Comparison of ENCODE assay signal across 27 cellular contexts in genomic region chr6:81831274-81831673, GRCh38.
DNase-seq lines count a peak whose midpoint lies in the region; ATAC-seq and TF ChIP-seq lines count a peak whose summit lies in the region.
"Had no signal": no experiment of that assay in that cellular context is flagged by ENCODE, and none has a peak within 500 bp of the region (broad histone marks: within the 10 kb centered on the region; RNA-seq: fewer than 3 reads in every experiment).

No MANE protein-coding gene starts in this region.

- H3K4me1 Mint-ChIP-seq in GM23338 = no peaks in the 10 kb centered on the region
- H3K4me1 Mint-ChIP-seq: CD4-positive, CD25-positive, alpha-beta regulatory T cell; H9 had no signal

- no peaks in the 10 kb centered on the region for H3K36me3 ChIP-seq in endocrine pancreas (ENCODE audit: control insufficient read depth, insufficient read depth, low read length)
- H3K36me3 ChIP-seq in mucosa of descending colon (ENCODE audit: low read depth) = no peaks in the 10 kb centered on the region
- H3K36me3 ChIP-seq in GM23338 (ENCODE audit: insufficient read depth) = no peaks in the 10 kb centered on the region
- H3K36me3 ChIP-seq: BE2C, MG63, Peyer's patch, SJSA1 had no signal

- no peaks in the 10 kb centered on the region for H3K27me3 Mint-ChIP-seq in GM23338 (ENCODE audit: insufficient read depth, low read depth, poor library complexity)
- H3K27me3 Mint-ChIP-seq: CD4-positive, CD25-positive, alpha-beta regulatory T cell had no signal

- no peak for TF ChIP-seq CTCF in mucosa of descending colon (IDR thresholded peaks at IDR 0.05)
- no peak for TF ChIP-seq CTCF in GM20000 (IDR thresholded peaks at IDR 0.05; ENCODE audit: extremely low read depth, missing control alignments)
- TF ChIP-seq CTCF in GM23338 (conservative IDR thresholded peaks at IDR 0.05; ENCODE audit: low read depth in 2 of 2) = no peak

- no peak overlapping the region for H3K4me2 ChIP-seq in GM23338

- no peak overlapping the region for H2AFZ ChIP-seq in GM23338

- H3F3A ChIP-seq in GM23338 (replicated peaks; ENCODE audit: low read depth) = no peaks in the 10 kb centered on the region

- H3K4me1 ChIP-seq in endocrine pancreas (ENCODE audit: control insufficient read depth, insufficient read depth, low read length) (peaks cover 29% of the 10 kb centered on the region), mucosa of descending colon (ENCODE audit: low read depth) (peaks cover 19% of the 10 kb centered on the region), GM23338 (ENCODE audit: insufficient read depth) (no peaks in the 10 kb centered on the region)
- H3K4me1 ChIP-seq: BE2C, Peyer's patch had no signal

- H3K27ac ChIP-seq in GM23338 (ENCODE audit: low read depth) = no peak overlapping the region
- H3K27ac ChIP-seq: SJSA1 had no signal

- H3K79me2 ChIP-seq in GM23338 (replicated peaks; ENCODE audit: insufficient read depth) = no peaks in the 10 kb centered on the region

- H3K9ac ChIP-seq in endocrine pancreas (ENCODE audit: control insufficient read depth, insufficient read depth, low read length) = no peak overlapping the region

- H3K4me3 ChIP-seq in endocrine pancreas (ENCODE audit: control insufficient read depth, insufficient read depth, low read length) (peak overlapping the region; percentile 73), mucosa of descending colon (no peak overlapping the region), GM23338 (no peak overlapping the region)
- H3K4me3 ChIP-seq: GM12878, MG63, Peyer's patch, SJSA1 had no signal

- intact Hi-C loops in mucosa of descending colon (cut with DNase I, micrococcal nuclease) = loop anchor here in 1 of 2 donors (10.0 kb wide), 1 partner anchor 46 kb away; no protein-coding TSS in a partner anchor

- H3K36me3 Mint-ChIP-seq in GM23338 (ENCODE audit: low read depth) = no peaks in the 10 kb centered on the region
- H3K36me3 Mint-ChIP-seq: CD4-positive, CD25-positive, alpha-beta regulatory T cell had no signal

- peak; percentile 39 for ATAC-seq in mucosa of descending colon
- no peak for ATAC-seq in GM23338
- ATAC-seq: GM12878 had no signal

- no peak overlapping the region for H3K4me3 Mint-ChIP-seq in GM23338
- H3K4me3 Mint-ChIP-seq: CD4-positive, CD25-positive, alpha-beta regulatory T cell; H9 had no signal

- H3K27me3 ChIP-seq in endocrine pancreas (ENCODE audit: control insufficient read depth, insufficient read depth, low read length) (no peaks in the 10 kb centered on the region), GM23338 (ENCODE audit: insufficient read depth) (no peaks in the 10 kb centered on the region)
- H3K27me3 ChIP-seq: BE2C, MG63, Peyer's patch, SJSA1 had no signal

- DNase-seq in DMS53 (lab: John Stamatoyannopoulos, UW) (peak; percentile 51), DMS53 treated with DMSO at 0.1 percent for 48 hours (lab: John Stamatoyannopoulos, UW; ENCODE audit: unreplicated experiment) (no peak), mucosa of descending colon (peak in 1 of 3 donors; percentile 56), GM20000 (ENCODE audit: low spot score) (no peak), AG08395 (ENCODE audit: low spot score) (no peak), NCI-H526 treated with DMSO at 0.1 percent for 48 hours (lab: John Stamatoyannopoulos, UW) (no peak), GM23338 (ENCODE audit: low spot score) (no peak)
- DNase-seq: 8988T; BE2C; CD4-positive, CD25-positive, alpha-beta regulatory T cell; COR-L47; GF-D8; H9; IMR-90; Karpas-422; MG63; NCI-H1092; NCI-H146; NCI-H2029 treated with DMSO at 0.1 percent for 48 hours; NCI-H2171; NCI-H446; NCI-H69; NK-92 treated with Interleukin-12 subunit alpha and Interleukin-12 subunit beta, amount 100 ng/mL, for 24 hours; Peyer's patch had no signal

- peaks cover 6% of the 10 kb centered on the region; the same call in 1 of the 2 replicates for H3K9me2 ChIP-seq in GM23338 (ENCODE audit: insufficient read depth)

- H3K9me3 ChIP-seq in endocrine pancreas (ENCODE audit: control insufficient read depth, low read length) (no peaks in the 10 kb centered on the region), mucosa of descending colon (no peaks in the 10 kb centered on the region)
- H3K9me3 ChIP-seq: BE2C, MG63, Peyer's patch, SJSA1 had no signal

- H4K20me1 ChIP-seq in GM23338 (replicated peaks; ENCODE audit: insufficient read depth) = no peaks in the 10 kb centered on the region

- no peaks in the 10 kb centered on the region for H3K9me3 Mint-ChIP-seq in GM23338
- H3K9me3 Mint-ChIP-seq: H9 had no signal

- H3K27ac Mint-ChIP-seq in GM23338 = no peak overlapping the region
- H3K27ac Mint-ChIP-seq: CD4-positive, CD25-positive, alpha-beta regulatory T cell; H9 had no signal

TF ChIP-seq in GM23338, 12 proteins besides CTCF, POLR2A, EP300 and RAD21 (continues in another document):
- TF ChIP-seq EZH2 (IDR thresholded peaks at IDR 0.05; ENCODE audit: low read depth, unreplicated experiment) (no peak), ZNF114 (CRISPR knock-in tag; IDR thresholded peaks at IDR 0.05) (no peak), REST (IDR thresholded peaks at IDR 0.05; ENCODE audit: unreplicated experiment) (no peak), ETS1 (IDR thresholded peaks at IDR 0.05) (no peak), JUNB (IDR thresholded peaks at IDR 0.05; ENCODE audit: unreplicated experiment) (no peak), POLR2AphosphoS5 (IDR thresholded peaks at IDR 0.05; ENCODE audit: low read depth) (no peak)
